In the genomic region with DNA sequence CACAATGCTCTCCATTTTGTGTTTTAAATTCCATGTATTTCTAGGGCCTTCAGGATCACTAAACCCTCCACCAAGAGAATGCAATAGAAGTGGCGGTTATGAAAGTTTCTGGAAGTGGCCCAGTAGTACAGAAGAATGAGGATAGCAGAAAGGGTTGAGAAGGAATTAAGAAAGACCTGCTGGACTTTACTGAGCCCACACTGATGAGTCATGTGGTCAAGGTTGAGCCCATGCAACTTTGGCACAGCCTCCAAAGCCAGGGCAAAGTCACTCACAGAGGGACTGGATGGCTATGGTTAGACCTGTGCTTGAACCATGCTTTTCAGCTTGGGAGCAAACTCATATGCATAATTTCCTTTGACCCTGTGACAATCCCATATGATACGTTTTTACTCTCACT, we compare ENCODE assay signal across 26 cellular contexts.
DNase-seq lines count a peak whose midpoint lies in the region; ATAC-seq, FAIRE-seq and TF ChIP-seq lines count a peak whose summit lies in the region.
"Had no signal": no experiment of that assay in that cellular context is flagged by ENCODE, and none has a peak within 500 bp of the region (broad histone marks: within the 10 kb centered on the region; RNA-seq: fewer than 3 reads in every experiment).

No MANE protein-coding gene starts in this region.

- peak overlapping the region; percentile 99 for H3K4ac ChIP-seq in IMR-90 (ENCODE audit: low read depth, low read length)

- POLR2A ChIA-PET in IMR-90 (lab: Charles Lee; ENCODE audit: unreplicated experiment) = no interaction called here
- POLR2A ChIA-PET in GM10248 (lab: Yijun Ruan, JAX) = no interaction called here

- peak overlapping the region; percentile 87; the same call in 2 of the 3 replicates for H2BK15ac ChIP-seq in IMR-90 (ENCODE audit: low read depth, low read length)

- H2AK5ac ChIP-seq in IMR-90 (ENCODE audit: low read depth, low read length) = peak overlapping the region; percentile 84; the same call in 1 of the 2 replicates

- H4K8ac ChIP-seq in IMR-90 (ENCODE audit: low read depth in 2 of 2, low read length in 2 of 2) = peak overlapping the region; percentile 73 to 96

- no peak for TF ChIP-seq RAD21 in IMR-90 (IDR thresholded peaks at IDR 0.05; ENCODE audit: low read length)
- no peak for TF ChIP-seq RAD21 in liver (IDR thresholded peaks at IDR 0.05)

- peak overlapping the region; percentile 68 for H2AK9ac ChIP-seq in IMR-90 (replicated peaks; ENCODE audit: low read depth, low read length, poor library complexity)

- DNase-seq in AG08395 (ENCODE audit: low spot score) (peak; percentile 20), IMR-90 (peak; percentile 60), choroid plexus epithelial cell (ENCODE audit: low read depth) (peak; percentile 73), GM10248 (ENCODE audit: extremely low spot score) (no peak), small intestine (no peak), dorsolateral prefrontal cortex (no peak)
- DNase-seq in stimulated activated CD4-positive, alpha-beta T cell treated with anti-CD3 and anti-CD28 coated beads, Interleukin-4, amount 100 ng/mL, for 1 hour = no peak
- DNase-seq: activated CD4-positive, alpha-beta T cell treated with anti-CD3 and anti-CD28 coated beads, Interleukin-2, amount 10 ng/mL, durations not matched to agents 7 days and 5 days; activated CD8-positive, alpha-beta memory T cell treated with anti-CD3 and anti-CD28 coated beads, Interleukin-2, amount 50 U/mL, for 4 hours; cortex of kidney; foreskin melanocyte; hypothalamus; islet precursor cell; lower lobe of right lung; NCI-H524; NK-92 treated with Interleukin-12 subunit alpha and Interleukin-12 subunit beta, amount 100 ng/mL, for 24 hours; Peyer's patch; SJCRH30; stimulated activated CD4-positive, alpha-beta T cell treated with anti-CD3 and anti-CD28 coated beads, Interleukin-4, amount 100 ng/mL, for 24 hours; stimulated activated naive CD4-positive, alpha-beta T cell treated with Interleukin-2 at 50 U/mL for 16 hours; T-helper 17 cell; thyroid gland had no signal

- no peak overlapping the region for H3K9ac ChIP-seq in IMR-90 (ENCODE audit: low read depth, low read length)
- H3K9ac ChIP-seq in liver (ENCODE audit: low read depth in 1 of 2, low read length in 2 of 2) = no peak overlapping the region

- WGBS in IMR-90 (ENCODE audit: extremely low coverage in 2 of 2, insufficient read length in 1 of 2), 2 experiments = 83% methylated on average over 1 of the region's 2 CpGs; no CpG with 5 or more reads in 1 of the 2 experiments
- WGBS in liver = 89% methylated on average over 2 of the region's 2 CpGs
- 73 to 89% (median 86%) methylated on average over 2 of the region's 2 CpGs for WGBS in small intestine, 3 donors

- H3K14ac ChIP-seq in IMR-90 (replicated peaks; ENCODE audit: low read depth, low read length) = peak overlapping the region; percentile 91

- H3K4me2 ChIP-seq in IMR-90 (ENCODE audit: low read depth, low read length) = no peak overlapping the region

- in situ Hi-C loops in IMR-90 (cut with MboI; ENCODE audit: low sequenced_read_pairs) = loop anchor here (5.0 to 10.0 kb wide), 2 partner anchors 41 to 139 kb away; partner anchors contain the start of gene PTS

- no peaks in the 10 kb centered on the region for H3K79me1 ChIP-seq in IMR-90 (ENCODE audit: low read depth in 1 of 2, low read length in 2 of 2)

- peaks cover 32% of the 10 kb centered on the region for H3K9me1 ChIP-seq in IMR-90 (ENCODE audit: insufficient read depth, low read length)

- H3K4me3 ChIP-seq in IMR-90 (ENCODE audit: insufficient read depth, low read depth, low read length) (no peak overlapping the region), choroid plexus epithelial cell (ENCODE audit: low read depth, low read length) (no peak overlapping the region), liver (ENCODE audit: low read depth in 1 of 3, low read length in 3 of 3) (no peak overlapping the region), small intestine (ENCODE audit: low read depth in 1 of 2, low read length in 2 of 2) (no peak overlapping the region), dorsolateral prefrontal cortex (no peak overlapping the region)
- H3K4me3 ChIP-seq: HAP-1, lower lobe of right lung, Peyer's patch, SJCRH30, thyroid gland had no signal

- peak overlapping the region; percentile 97 for H4K5ac ChIP-seq in IMR-90 (ENCODE audit: low read depth, low read length)

- peak overlapping the region; percentile 95 for H3K23ac ChIP-seq in IMR-90 (ENCODE audit: low read depth, low read length)

- peak overlapping the region; percentile 92 for H3K18ac ChIP-seq in IMR-90 (ENCODE audit: low read depth, low read length)

- no peaks in the 10 kb centered on the region for H3K36me3 ChIP-seq in IMR-90 (ENCODE audit: control insufficient read depth, insufficient read depth, low read length)
- H3K36me3 ChIP-seq in liver (ENCODE audit: control insufficient read depth in 4 of 4, insufficient read depth in 3 of 4, low read depth in 1 of 4, low read length in 3 of 4) = no peaks in the 10 kb centered on the region
- H3K36me3 ChIP-seq in small intestine (ENCODE audit: control insufficient read depth in 2 of 2, insufficient read depth in 2 of 2, low read length in 2 of 2) = no peaks in the 10 kb centered on the region
- H3K36me3 ChIP-seq: HAP-1, lower lobe of right lung, Peyer's patch, SJCRH30, thyroid gland had no signal

- H3K27me3 ChIP-seq in IMR-90 (ENCODE audit: control insufficient read depth, insufficient read depth, low read length) (no peaks in the 10 kb centered on the region), liver (ENCODE audit: control insufficient read depth in 4 of 4, insufficient read depth in 4 of 4, low read length in 3 of 4) (no peaks in the 10 kb centered on the region), small intestine (ENCODE audit: control insufficient read depth in 2 of 2, insufficient read depth in 2 of 2, low read length in 2 of 2) (no peaks in the 10 kb centered on the region), dorsolateral prefrontal cortex (no peaks in the 10 kb centered on the region)
- H3K27me3 ChIP-seq: Peyer's patch, SJCRH30, thyroid gland had no signal

- peak overlapping the region; percentile 38 for H2AFZ ChIP-seq in IMR-90 (replicated peaks; ENCODE audit: low read length, poor library complexity)

- peak overlapping the region; percentile 100 for H2BK20ac ChIP-seq in IMR-90 (ENCODE audit: low read depth, low read length)

- BruUV-seq in IMR-90 (replicated peaks; lab: Mats Ljungman, UMichigan) = no TSS peak

- CTCF ChIA-PET in IMR-90 (lab: Yijun Ruan, JAX) (interaction anchor here (0.7 to 2.9 kb wide), 3 partner anchors 8 to 254 kb away, joined by 3 to 7 read pairs (median 5); no protein-coding TSS in a partner anchor), GM10248 (lab: Yijun Ruan, JAX) (no interaction called here)

- H3K56ac ChIP-seq in IMR-90 (ENCODE audit: extremely low read depth, insufficient read depth, low read length) = peak overlapping the region; percentile 95; the same call in 1 of the 2 replicates

- no peak for ATAC-seq in IMR-90 (ENCODE audit: low read depth)
- ATAC-seq: lower lobe of right lung, T-helper 17 cell had no signal

- H4K91ac ChIP-seq in IMR-90 (ENCODE audit: insufficient read depth, low read depth, low read length) = peak overlapping the region; percentile 98

- no peak for TF ChIP-seq CTCF in IMR-90 (conservative IDR thresholded peaks at IDR 0.05; ENCODE audit: low read depth, low read length)
- no peak for TF ChIP-seq CTCF in choroid plexus epithelial cell (conservative IDR thresholded peaks at IDR 0.05; ENCODE audit: low read depth, low read length)
- TF ChIP-seq CTCF in liver (IDR thresholded peaks at IDR 0.05; ENCODE audit: low read depth, low read length, missing input control) = no peak
- TF ChIP-seq CTCF in GM10248 (IDR thresholded peaks at IDR 0.05; ENCODE audit: control extremely low read depth, extremely low read depth, low read depth, missing control alignments) = no peak
- no peak for TF ChIP-seq CTCF in dorsolateral prefrontal cortex (IDR thresholded peaks at IDR 0.05 in 54 of 56, conservative IDR thresholded peaks at IDR 0.05 in 2 of 56; ENCODE audit: low read depth in 1 of 56, partially characterized antibody in 56 of 56)

- H2BK5ac ChIP-seq in IMR-90 (ENCODE audit: low read depth, low read length, poor library complexity, severe bottlenecking) = peak overlapping the region; percentile 98

- intact Hi-C loops in IMR-90 (cut with micrococcal nuclease) (no loop called here), dorsolateral prefrontal cortex (cut with DNase I) (no loop called here)

- H2BK120ac ChIP-seq in IMR-90 (ENCODE audit: low read depth, low read length) = peak overlapping the region; percentile 98

- no peaks in the 10 kb centered on the region for H4K20me1 ChIP-seq in IMR-90 (ENCODE audit: insufficient read depth, low read length)

- dilution Hi-C loops in IMR-90 (cut with HindIII; ENCODE audit: low sequenced_read_pairs, unreplicated experiment) = no loop called here

- FAIRE-seq in small intestine (lab: Jason Lieb, UNC) = no peak
- FAIRE-seq: A204.1, endometrium had no signal

- H3K27ac ChIP-seq in IMR-90 (ENCODE audit: insufficient read depth, low read length) (peak overlapping the region; percentile 98; the same call in 1 of the 2 replicates), liver (ENCODE audit: low read depth in 1 of 2, low read length in 2 of 2) (no peak overlapping the region), small intestine (ENCODE audit: low read depth in 1 of 2, low read length in 1 of 2) (no peak overlapping the region), dorsolateral prefrontal cortex (no peak overlapping the region)
- H3K27ac ChIP-seq: lower lobe of right lung, SJCRH30, thyroid gland had no signal

- no peak for TF ChIP-seq POLR2A in IMR-90 (IDR thresholded peaks at IDR 0.05; ENCODE audit: low read depth, low read length)

- H3K9me3 ChIP-seq in IMR-90 (ENCODE audit: control insufficient read depth, insufficient read depth, low read length) (no peaks in the 10 kb centered on the region), liver (ENCODE audit: control insufficient read depth in 4 of 4, low read length in 3 of 4) (no peaks in the 10 kb centered on the region), small intestine (ENCODE audit: control insufficient read depth, low read depth) (no peaks in the 10 kb centered on the region)
- H3K9me3 ChIP-seq: HAP-1, lower lobe of right lung, Peyer's patch, SJCRH30, thyroid gland had no signal

- peaks cover 31% of the 10 kb centered on the region for H3K4me1 ChIP-seq in IMR-90 (ENCODE audit: control insufficient read depth, insufficient read depth, low read length)
- no peaks in the 10 kb centered on the region for H3K4me1 ChIP-seq in liver (ENCODE audit: control insufficient read depth in 4 of 4, insufficient read depth in 4 of 4, low read length in 3 of 4)
- H3K4me1 ChIP-seq in small intestine (ENCODE audit: control insufficient read depth in 2 of 2, insufficient read depth in 1 of 2, low read depth in 1 of 2, low read length in 1 of 2) = no peaks in the 10 kb centered on the region
- H3K4me1 ChIP-seq: HAP-1, lower lobe of right lung, Peyer's patch, SJCRH30, thyroid gland had no signal

Comparison
In these comparisons a context has a peak if more than half of its experiments do, and no peak if none do; other contexts are left out.
1. DNase-seq: peak in AG08395 (single experiment), IMR-90 (single experiment) and choroid plexus epithelial cell (single experiment); none in stimulated activated CD4-positive, alpha-beta T cell treated with anti-CD3 and anti-CD28 coated beads, Interleukin-4, amount 100 ng/mL, for 1 hour (single experiment), GM10248 (single experiment), small intestine (single experiment) and dorsolateral prefrontal cortex (0 of 10).